ENCODE assay signal across 1 cellular context in genomic region chr17:27338536-27338985, GRCh38.
TF ChIP-seq lines count a peak whose summit lies in the region.

No MANE protein-coding gene starts in this region.

TF ChIP-seq in GM12878, 131 proteins besides CTCF, POLR2A, EP300 and RAD21 (continued from another document and continues in another):
- TF ChIP-seq REST (IDR thresholded peaks at IDR 0.05; ENCODE audit: low read depth, low read length) (no peak), MXI1 (IDR thresholded peaks at IDR 0.05; ENCODE audit: low read depth, low read length) (no peak), BMI1 (IDR thresholded peaks at IDR 0.05; ENCODE audit: borderline replicate concordance) (no peak), NFYA (IDR thresholded peaks at IDR 0.05; ENCODE audit: borderline replicate concordance, low read depth, low read length) (no peak), KDM1A (IDR thresholded peaks at IDR 0.05; ENCODE audit: borderline replicate concordance) (no peak), TARDBP (IDR thresholded peaks at IDR 0.05; ENCODE audit: borderline replicate concordance) (no peak), KLF5 (IDR thresholded peaks at IDR 0.05; ENCODE audit: partially characterized antibody) (no peak), ZNF217 (IDR thresholded peaks at IDR 0.05) (0 out of 2 replicates have a peak, but pooled peaks have one; percentile 51), ZBTB11 (CRISPR knock-in tag; IDR thresholded peaks at IDR 0.05) (no peak), FOXK2 (IDR thresholded peaks at IDR 0.05) (no peak), EZH2 (IDR thresholded peaks at IDR 0.05; ENCODE audit: borderline replicate concordance, control insufficient read depth, low read depth, low read length) (no peak), SIX5 (IDR thresholded peaks at IDR 0.05; ENCODE audit: low read depth, low read length, severe bottlenecking) (no peak), POU2F2 (IDR thresholded peaks at IDR 0.05; ENCODE audit: borderline replicate concordance, low read depth, low read length) (peak; percentile 55; the same call in 1 of the 3 replicates), ATF2 (IDR thresholded peaks at IDR 0.05; ENCODE audit: low read length) (no peak), MEF2B (IDR thresholded peaks at IDR 0.05; ENCODE audit: partially characterized antibody, poor library complexity, severe bottlenecking) (peak; percentile 61), MEF2A (IDR thresholded peaks at IDR 0.05; ENCODE audit: insufficient read depth, low read depth, low read length) (peak; percentile 80; the same call in 1 of the 2 replicates), SP1 (IDR thresholded peaks at IDR 0.05; ENCODE audit: low read depth, low read length) (no peak), RAD51 (IDR thresholded peaks at IDR 0.05) (no peak), PAX8 (IDR thresholded peaks at IDR 0.05) (no peak), E2F4 (IDR thresholded peaks at IDR 0.05; ENCODE audit: low read depth, low read length) (no peak), HDGF (IDR thresholded peaks at IDR 0.05) (no peak), MLLT1 (IDR thresholded peaks at IDR 0.05) (no peak), TBL1XR1 (IDR thresholded peaks at IDR 0.05; ENCODE audit: low read depth, low read length) (peak; percentile 81), ATF7 (IDR thresholded peaks at IDR 0.05; ENCODE audit: low read depth) (no peak), NR2F1 (conservative IDR thresholded peaks at IDR 0.05) (peak; percentile 56), BRCA1 (IDR thresholded peaks at IDR 0.05; ENCODE audit: low read depth, low read length) (no peak), GATAD2B (conservative IDR thresholded peaks at IDR 0.05; ENCODE audit: low read depth) (no peak), CEBPB (IDR thresholded peaks at IDR 0.05; ENCODE audit: borderline replicate concordance in 1 of 2, low read depth in 2 of 2, low read length in 2 of 2) (no peak), NBN (IDR thresholded peaks at IDR 0.05) (no peak), PML (IDR thresholded peaks at IDR 0.05; ENCODE audit: low read length) (no peak), CBFB (IDR thresholded peaks at IDR 0.05; ENCODE audit: low read depth) (no peak), ZNF384 (IDR thresholded peaks at IDR 0.05; ENCODE audit: borderline replicate concordance, low read depth, low read length) (no peak), IKZF2 (IDR thresholded peaks at IDR 0.05) (peak in 1 of 2 experiments; percentile 32; a peak in 2 of 4 replicates), STAT1 (conservative IDR thresholded peaks at IDR 0.05) (no peak), RUNX3 (IDR thresholded peaks at IDR 0.05; ENCODE audit: low read length) (peak; percentile 61), RELB (IDR thresholded peaks at IDR 0.05; ENCODE audit: low read depth) (peak; percentile 59; the same call in 1 of the 2 replicates), SUZ12 (IDR thresholded peaks at IDR 0.05; ENCODE audit: unreplicated experiment) (no peak), PKNOX1 (IDR thresholded peaks at IDR 0.05) (no peak), E2F8 (IDR thresholded peaks at IDR 0.05; ENCODE audit: low read depth, partially characterized antibody) (no peak), CBX3 (IDR thresholded peaks at IDR 0.05; ENCODE audit: borderline replicate concordance, low read depth) (no peak), ASH2L (IDR thresholded peaks at IDR 0.05; ENCODE audit: borderline replicate concordance, low read depth) (no peak), IRF3 (IDR thresholded peaks at IDR 0.05) (no peak), SMAD5 (IDR thresholded peaks at IDR 0.05; ENCODE audit: low read depth) (no peak), SMARCA5 (IDR thresholded peaks at IDR 0.05) (no peak), MTA3 (IDR thresholded peaks at IDR 0.05; ENCODE audit: borderline replicate concordance, low read length) (no peak), NFIC (IDR thresholded peaks at IDR 0.05; ENCODE audit: low read depth, low read length) (peak; percentile 70)
